ENCODE assay signal across 18 cellular contexts in the genomic region with DNA sequence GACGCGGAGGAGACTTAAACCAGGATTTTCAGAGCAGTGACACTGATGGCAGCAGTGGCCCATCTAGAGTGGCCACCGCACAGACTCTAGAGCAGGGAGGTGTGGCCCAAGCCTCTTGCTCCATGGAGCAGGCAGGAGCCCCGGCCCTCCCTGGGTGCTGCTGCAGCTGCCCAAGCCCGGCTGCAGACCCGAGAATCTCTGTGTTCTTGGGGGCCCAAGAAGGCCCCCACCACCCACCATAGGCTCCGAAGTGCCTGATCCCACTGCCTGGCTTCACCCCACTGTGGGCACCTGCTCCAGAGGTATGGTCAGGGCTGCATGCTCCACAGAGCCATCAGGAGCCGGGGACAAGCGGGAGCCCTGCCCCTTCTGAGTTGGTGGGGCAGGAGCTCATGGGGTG. TPM values are rescaled to one million over a fixed set of nuclear protein-coding genes. Genes with fewer than 3 reads are reported as not detected.
DNase-seq lines count a peak whose midpoint lies in the region; ATAC-seq and TF ChIP-seq lines count a peak whose summit lies in the region.
"Had no signal": no experiment of that assay in that cellular context is flagged by ENCODE, and none has a peak within 500 bp of the region (broad histone marks: within the 10 kb centered on the region; RNA-seq: fewer than 3 reads in every experiment).

No MANE protein-coding gene starts in this region.

- peak overlapping the region; percentile 22 for H3K27ac Mint-ChIP-seq in neural crest cell (ENCODE audit: unreplicated experiment)
- H3K27ac Mint-ChIP-seq: B cell; CD4-positive, alpha-beta T cell; CD8-positive, alpha-beta T cell had no signal

- in situ Hi-C loops in Panc1 (cut with HindIII; ENCODE audit: low pct_unique_long_range_greater_than_20kb, low sequenced_read_pairs) = no loop called here

- no peaks in the 10 kb centered on the region for H4K20me1 ChIP-seq in MM.1S (ENCODE audit: insufficient read depth, low read length)

- H3F3A ChIP-seq in MM.1S (ENCODE audit: insufficient read depth, low read length) = no peaks in the 10 kb centered on the region

- no peaks in the 10 kb centered on the region for H3K79me2 ChIP-seq in MM.1S (ENCODE audit: low read length)

- H3K27me3 ChIP-seq in Panc1 (ENCODE audit: control insufficient read depth, insufficient read depth, low read length) (no peaks in the 10 kb centered on the region), upper lobe of right lung (no peaks in the 10 kb centered on the region), MM.1S (replicated peaks; ENCODE audit: insufficient read depth, low read length) (no peaks in the 10 kb centered on the region)
- H3K27me3 ChIP-seq: BLaER1 treated with 17β-estradiol and CSF1 and Interleukin-3, amounts not matched to agents 10 nM and 100 nM had no signal

- H3K9me3 ChIP-seq in Panc1 (ENCODE audit: control insufficient read depth, insufficient read depth, low read depth, low read length) = no peaks in the 10 kb centered on the region
- no peaks in the 10 kb centered on the region for H3K9me3 ChIP-seq in upper lobe of right lung
- no peaks in the 10 kb centered on the region for H3K9me3 ChIP-seq in MM.1S (replicated peaks; ENCODE audit: insufficient read depth, low read length)
- H3K9me3 ChIP-seq: Caco-2 had no signal

- H3K27me3 Mint-ChIP-seq in neural crest cell (ENCODE audit: low read depth) = no peaks in the 10 kb centered on the region
- H3K27me3 Mint-ChIP-seq: B cell; CD4-positive, alpha-beta T cell had no signal

- no peak overlapping the region for H2AFZ ChIP-seq in MM.1S (ENCODE audit: low read length)

- H3K4me3 ChIP-seq in Panc1 (ENCODE audit: low read depth in 2 of 2, low read length in 2 of 2) (no peak overlapping the region), upper lobe of right lung (no peak overlapping the region), MM.1S (ENCODE audit: low read length) (no peak overlapping the region)
- H3K4me3 ChIP-seq: BLaER1 treated with 17β-estradiol and CSF1 and Interleukin-3, amounts not matched to agents 10 nM and 100 nM had no signal

- no peak overlapping the region for H3K4me3 Mint-ChIP-seq in neural crest cell
- H3K4me3 Mint-ChIP-seq: B cell; CD4-positive, alpha-beta T cell; CD8-positive, alpha-beta T cell had no signal

- DNase-seq in Panc1 (ENCODE audit: low read depth, low spot score) (no peak), neural crest cell (ENCODE audit: low read depth, low spot score) (no peak), upper lobe of right lung (no peak), MM.1S (no peak), NCI-H526 treated with DMSO at 0.1 percent for 48 hours (lab: John Stamatoyannopoulos, UW) (no peak)
- DNase-seq: 8988T; AML-193; Caco-2; Calu3; CD4-positive, alpha-beta T cell; CD8-positive, alpha-beta T cell; DMS79 treated with DMSO at 0.1 percent for 48 hours; GF-D8 had no signal

- H3K9ac ChIP-seq in MM.1S (ENCODE audit: low read length) = no peak overlapping the region
- H3K9ac ChIP-seq: BLaER1 treated with 17β-estradiol and CSF1 and Interleukin-3, amounts not matched to agents 10 nM and 100 nM had no signal

- H3K4me2 ChIP-seq in MM.1S (ENCODE audit: low read depth, low read length) = no peak overlapping the region

- H3K27ac ChIP-seq in Panc1 (ENCODE audit: low read length) (no peak overlapping the region), upper lobe of right lung (no peak overlapping the region), MM.1S (ENCODE audit: low read length) (no peak overlapping the region)
- H3K27ac ChIP-seq: BLaER1 treated with 17β-estradiol and CSF1 and Interleukin-3, amounts not matched to agents 10 nM and 100 nM; C4-2B had no signal

- intact Hi-C loops in Panc1 (cut with micrococcal nuclease; ENCODE audit: unreplicated experiment) (no loop called here), upper lobe of right lung (cut with DNase I) (no loop called here)

- TF ChIP-seq CTCF in Panc1 (IDR thresholded peaks at IDR 0.05) (no peak), neural crest cell (conservative IDR thresholded peaks at IDR 0.05) (no peak), upper lobe of right lung (IDR thresholded peaks at IDR 0.05) (no peak), MM.1S (IDR thresholded peaks at IDR 0.05; ENCODE audit: low read length) (no peak)

- H3K4me1 ChIP-seq in Panc1 (ENCODE audit: control insufficient read depth, insufficient read depth, low read length) (no peaks in the 10 kb centered on the region), upper lobe of right lung (no peaks in the 10 kb centered on the region), MM.1S (ENCODE audit: low read length) (no peaks in the 10 kb centered on the region)
- H3K4me1 ChIP-seq: Caco-2 had no signal

- H3K36me3 Mint-ChIP-seq in neural crest cell (ENCODE audit: low read depth) = peaks cover 21% of the 10 kb centered on the region

- CTCF ChIA-PET in Panc1 (lab: Charles Lee) = no interaction called here

- no peaks in the 10 kb centered on the region for H3K9me3 Mint-ChIP-seq in neural crest cell
- H3K9me3 Mint-ChIP-seq: CD4-positive, alpha-beta T cell; CD8-positive, alpha-beta T cell had no signal

- ATAC-seq in Panc1 (peak; percentile 40; the same call in 1 of the 2 replicates), upper lobe of right lung (peak; percentile 21), GM18502 (IDR thresholded peaks at IDR 0.05; ENCODE audit: poor library complexity, unreplicated experiment) (no peak), GM18909 (IDR thresholded peaks at IDR 0.05; ENCODE audit: poor library complexity, unreplicated experiment) (no peak)
- ATAC-seq: CD8-positive, alpha-beta T cell had no signal

- no peaks in the 10 kb centered on the region for H3K4me1 Mint-ChIP-seq in neural crest cell
- H3K4me1 Mint-ChIP-seq: B cell had no signal

- POLR2A ChIA-PET in Panc1 (lab: Charles Lee) = no interaction called here

- H3K36me3 ChIP-seq in Panc1 (ENCODE audit: control insufficient read depth, insufficient read depth, low read length) (no peaks in the 10 kb centered on the region), upper lobe of right lung (peaks cover 32% of the 10 kb centered on the region), MM.1S (replicated peaks; ENCODE audit: insufficient read depth, low read length) (no peaks in the 10 kb centered on the region)

- H3K9me2 ChIP-seq in MM.1S (replicated peaks; ENCODE audit: insufficient read depth, low read length) = no peaks in the 10 kb centered on the region

- BruUV-seq in Panc1 (replicated peaks; lab: Mats Ljungman, UMichigan) = no TSS peak

RNA-seq across cellular contexts. Expression of gene CEP89, which starts 36.1 kb away (rescaled TPM):
- 39.9 TPM for total RNA-seq in Panc1 (2021; ENCODE audit: unreplicated experiment)
- 31.0 TPM for polyA plus RNA-seq in Panc1 (2012; ENCODE audit: insufficient read length)
- 47.0 and 50.8 TPM in 2 replicates for total RNA-seq in neural crest cell
- total RNA-seq in upper lobe of right lung = 19.3 TPM

RNA-seq across cellular contexts. Expression of gene FAAP24, which starts 36.4 kb away (rescaled TPM):
- 16.0 TPM for total RNA-seq in Panc1 (2021; ENCODE audit: unreplicated experiment)
- 10.7 TPM for polyA plus RNA-seq in Panc1 (2012; ENCODE audit: insufficient read length)
- total RNA-seq in neural crest cell = 5.5 and 6.9 TPM in 2 replicates
- 0.90 TPM for total RNA-seq in upper lobe of right lung

Comparison
In these comparisons a context has a peak if more than half of its experiments do, and no peak if none do; other contexts are left out.
1. ATAC-seq: peak in Panc1 (single experiment) and upper lobe of right lung (single experiment); none in GM18502 (single experiment) and GM18909 (single experiment).